In the genomic region with DNA sequence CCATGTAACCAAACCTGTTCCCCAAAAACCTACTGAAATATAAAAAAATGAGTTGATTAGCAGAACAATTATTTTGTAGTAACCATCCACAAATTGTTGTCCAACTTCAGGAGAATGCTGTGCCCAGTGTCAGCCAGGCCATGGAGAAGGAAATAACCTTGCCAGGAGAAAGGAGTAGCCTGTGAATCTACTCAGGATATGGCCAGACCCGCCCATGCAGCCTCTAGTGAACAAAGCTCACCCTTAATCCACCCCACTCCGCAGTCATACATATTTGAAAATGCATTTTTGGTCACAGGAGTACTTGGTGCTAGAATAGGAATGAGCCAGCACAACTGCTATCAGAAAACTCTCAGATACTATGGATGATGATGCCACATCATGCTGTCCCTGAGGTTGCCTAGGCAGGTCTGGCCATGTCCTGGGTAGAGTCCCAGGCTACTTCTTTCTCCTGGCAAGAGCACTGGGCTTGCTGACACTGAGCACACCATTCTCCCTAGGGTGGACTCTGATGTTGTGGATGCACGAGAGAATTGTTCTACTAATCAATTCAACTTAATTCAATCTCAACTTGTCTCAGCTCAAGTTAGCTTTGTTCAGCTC, we compare ENCODE assay signal across 27 cellular contexts. TPM values are rescaled to one million over a fixed set of nuclear protein-coding genes. Genes with fewer than 3 reads are reported as not detected.
"Had no signal": no experiment of that assay in that cellular context is flagged by ENCODE, and none has a peak within 500 bp of the region (broad histone marks: within the 10 kb centered on the region; RNA-seq: fewer than 3 reads in every experiment).

No MANE protein-coding gene starts in this region.

- DNase-seq: activated CD4-positive, alpha-beta T cell treated with anti-CD3 and anti-CD28 coated beads for 4 hours; activated CD8-positive, alpha-beta memory T cell treated with anti-CD3 and anti-CD28 coated beads, Interleukin-2, amount 50 U/mL, for 4 hours; activated CD8-positive, alpha-beta T cell treated with anti-CD3 and anti-CD28 coated beads for 36 hours; activated gamma-delta T cell treated with Interleukin-2 at 50 U/mL for 16 hours; activated naive CD4-positive, alpha-beta T cell treated with anti-CD3 and anti-CD28 coated beads, Interleukin-2, amount 10 ng/mL, durations not matched to agents 7 days and 5 days; activated naive CD8-positive, alpha-beta T cell treated with anti-CD3 and anti-CD28 coated beads for 36 hours; activated T-cell treated with anti-CD3 and anti-CD28 coated beads, Interleukin-2, amount 50 U/mL, for 72 hours; brain microvascular endothelial cell; MG63; MV-4-11; NCI-H1092 treated with DMSO at 0.1 percent for 48 hours; NCI-H1417 treated with DMSO at 0.1 percent for 48 hours; NCI-H1694 treated with DMSO at 0.1 percent for 48 hours; NCI-H2029 treated with DMSO at 0.1 percent for 48 hours; NCI-H345; NCI-H510A; NCI-H526 treated with DMSO at 0.1 percent for 48 hours; NCI-H82; NK-92 treated with Interleukin-12 subunit alpha and Interleukin-12 subunit beta, amount 100 ng/mL, for 24 hours; OCI-M1; Peyer's patch; SHP77 treated with DMSO at 0.1 percent for 48 hours had no signal

- H3K4me2 ChIP-seq: KMS-11 had no signal

- H3K9me3 ChIP-seq: MG63, Peyer's patch had no signal

- ATAC-seq: activated CD4-positive, CD25-positive, alpha-beta regulatory T cell treated with anti-CD3 and anti-CD28 coated beads, Interleukin-2, amount 50 U/mL, for 24 hours; activated CD8-positive, alpha-beta T cell treated with anti-CD3 and anti-CD28 coated beads for 36 hours; activated T-cell treated with anti-CD3 and anti-CD28 coated beads, Interleukin-2, amount 50 U/mL, for 72 hours had no signal

- H3K4me3 ChIP-seq: MG63, Peyer's patch had no signal

- H3K4me1 ChIP-seq: Peyer's patch had no signal

- H3K36me3 ChIP-seq: brain microvascular endothelial cell, MG63, Peyer's patch had no signal

- H3K9ac ChIP-seq: KMS-11 had no signal

- H3K27me3 ChIP-seq: MG63, Peyer's patch had no signal

- H3K27ac ChIP-seq: brain microvascular endothelial cell, KMS-11, Peyer's patch, RWPE1 had no signal

RNA-seq across cellular contexts. Expression of gene STYXL2, which starts 18.1 kb away (rescaled TPM):
- total RNA-seq: activated CD8-positive, alpha-beta T cell treated with anti-CD3 and anti-CD28 coated beads for 36 hours; activated naive CD8-positive, alpha-beta T cell treated with anti-CD3 and anti-CD28 coated beads for 36 hours; activated T-helper 2 cell treated with anti-CD3 and anti-CD28 coated beads, Interferon-gamma antibody, Interleukin-2, Interleukin-4, amounts not matched to agents 10 μg/mL and 5 μg/mL and 100 μg/mL, durations not matched to agents 14 hours and 24 hours and 36 hours; Peyer's patch; SK-MEL-5 had no signal

RNA-seq across cellular contexts. Expression of gene GPA33, which starts 21.8 kb away (rescaled TPM):
- total RNA-seq: activated naive CD8-positive, alpha-beta T cell treated with anti-CD3 and anti-CD28 coated beads for 36 hours; SK-MEL-5 had no signal
